In genomic region chr6:140960566-140960965, GRCh38 we compare ENCODE assay signal across 23 cellular contexts.
A peak's percentile ranks its signal among the peaks of the same experiment; 100 is the strongest.
DNase-seq lines count a peak whose midpoint lies in the region; FAIRE-seq and TF ChIP-seq lines count a peak whose summit lies in the region.
"Had no signal": no experiment of that assay in that cellular context is flagged by ENCODE, and none has a peak within 500 bp of the region (broad histone marks: within the 10 kb centered on the region; RNA-seq: fewer than 3 reads in every experiment).

No MANE protein-coding gene starts in this region.

- no peak for TF ChIP-seq POLR2A in H54 (IDR thresholded peaks at IDR 0.05; ENCODE audit: low read depth, low read length)
- no peak for TF ChIP-seq POLR2A in testis (IDR thresholded peaks at IDR 0.05)

- intact Hi-C loops in testis (cut with DNase I; ENCODE audit: low total_unique reads) = no loop called here

- WGBS in testis, 2 donors = 93 to 95% methylated on average over 3 of the region's 3 CpGs

- H3K27ac ChIP-seq in testis = no peak overlapping the region
- H3K27ac ChIP-seq: BLaER1, PC-9 had no signal

- DNase-seq in ELR (ENCODE audit: low read depth) (peak; percentile 9), RKO (ENCODE audit: low spot score) (peak; percentile 3), cardiac fibroblast (ENCODE audit: low read depth in 2 of 2) (peak; percentile 36 to 40), fibroblast of villous mesenchyme (ENCODE audit: low read depth) (peak; percentile 7), NCI-H1092 treated with DMSO at 0.1 percent for 48 hours (lab: John Stamatoyannopoulos, UW) (no peak), H54 (ENCODE audit: insufficient read length, low spot score) (no peak), testis (no peak), ureter (ENCODE audit: low spot score) (no peak)
- DNase-seq: CD8-positive, alpha-beta T cell; DMS79 treated with DMSO at 0.1 percent for 48 hours; GF-D8; H7; MV-4-11; NCI-H1436; NCI-H2029; NCI-H2171 treated with DMSO at 0.1 percent for 48 hours; NCI-H510A; NCI-H774; PC-9 had no signal

- no peak overlapping the region for H3K4me3 ChIP-seq in cardiac fibroblast (replicated peaks in 1 of 2; ENCODE audit: low read depth in 2 of 2, low read length in 2 of 2)
- no peak overlapping the region for H3K4me3 ChIP-seq in fibroblast of villous mesenchyme (ENCODE audit: low read depth, low read length)
- H3K4me3 ChIP-seq in testis = no peak overlapping the region
- H3K4me3 ChIP-seq: BLaER1, PC-9 had no signal

- H3K36me3 ChIP-seq in testis (ENCODE audit: low read depth, missing control alignments) = no peaks in the 10 kb centered on the region
- H3K36me3 ChIP-seq: BLaER1 had no signal

- no peaks in the 10 kb centered on the region for H3K4me1 ChIP-seq in testis
- H3K4me1 ChIP-seq: BLaER1 had no signal

- H3K9me3 ChIP-seq in testis = no peaks in the 10 kb centered on the region
- H3K9me3 ChIP-seq: BLaER1 had no signal

- TF ChIP-seq CTCF in cardiac fibroblast (IDR thresholded peaks at IDR 0.05; ENCODE audit: low read depth, low read length) (no peak), fibroblast of villous mesenchyme (IDR thresholded peaks at IDR 0.05; ENCODE audit: insufficient read depth, low read depth, low read length) (no peak), testis (IDR thresholded peaks at IDR 0.05) (no peak)

- no peaks in the 10 kb centered on the region for H3K27me3 ChIP-seq in testis
- H3K27me3 ChIP-seq: BLaER1 had no signal

- no peak for FAIRE-seq in H54 (lab: Jason Lieb, UNC)
- FAIRE-seq: A204.1, GM12892, HTR-8/SVneo had no signal

Comparison
In these comparisons a context has a peak if more than half of its experiments do, and no peak if none do; other contexts are left out.
1. DNase-seq: peak in ELR (single experiment), RKO (single experiment), cardiac fibroblast (2 of 2) and fibroblast of villous mesenchyme (single experiment); none in NCI-H1092 treated with DMSO at 0.1 percent for 48 hours (single experiment), H54 (single experiment), testis (single experiment) and ureter (single experiment).